8 cellular contexts compared by ENCODE assay signal in genomic region chr9:136842380-136842948, GRCh38. TPM values are rescaled to one million over a fixed set of nuclear protein-coding genes. Genes with fewer than 3 reads are reported as not detected.
DNase-seq lines count a peak whose midpoint lies in the region; ATAC-seq and TF ChIP-seq lines count a peak whose summit lies in the region.
"Not testable (repeated sequence)": the region's sequence is repeated elsewhere in the genome, so short reads cannot be mapped to it uniquely, and the experiment has no call there.

Gene AJM1, plus strand, starts transcription at chr9:136842478. Its CDS starts 1,937 bp downstream, at chr9:136844415.

- peak; percentile 96 for DNase-seq in 8988T
- peak; percentile 36 for DNase-seq in NCI-H2196 treated with DMSO at 0.1 percent for 48 hours (lab: John Stamatoyannopoulos, UW; ENCODE audit: unreplicated experiment)
- DNase-seq in sigmoid colon = peak; percentile 87

- ATAC-seq in GM18520 (IDR thresholded peaks at IDR 0.05; ENCODE audit: unreplicated experiment) (peak; percentile 43), HG03097 (IDR thresholded peaks at IDR 0.05; ENCODE audit: low FRiP score, unreplicated experiment) (peak; percentile 49)

- not testable (repeated sequence) for H3K27me3 Mint-ChIP-seq in brain

- H3K9ac ChIP-seq in iPS-15b (ENCODE audit: low read depth, low read length) = not testable (repeated sequence)

- H3K9me3 ChIP-seq in iPS-15b (ENCODE audit: control insufficient read depth, insufficient read depth, low read length); sigmoid colon: not testable (repeated sequence)

- not testable (repeated sequence) for TF ChIP-seq EP300 in sigmoid colon (IDR thresholded peaks at IDR 0.05)

- not testable (repeated sequence) for TF ChIP-seq POLR2A in sigmoid colon (IDR thresholded peaks at IDR 0.05)

- peak within 1 kb of the TSS; percentile 82 to 90 (median 84) for H3K4me3 Mint-ChIP-seq in brain

- H3K36me3 ChIP-seq in iPS-15b (ENCODE audit: control insufficient read depth, insufficient read depth, low read length) = peaks cover 19% of the 10 kb centered on the region
- H3K36me3 ChIP-seq in sigmoid colon = peaks cover 0 to 29% (median 15%) of the 10 kb centered on the region in 4 donors

- not testable (repeated sequence) for H3K36me3 Mint-ChIP-seq in brain

- H3K27ac Mint-ChIP-seq in brain = peak within 1 kb of the TSS; percentile 71 to 96 (median 93)

- H3K27ac ChIP-seq in VCaP (peak within 1 kb of the TSS; percentile 66), sigmoid colon (peak within 1 kb of the TSS in 2 of 4 donors; percentile 43 to 55)

- H3K4me1 Mint-ChIP-seq in brain = peaks cover 37% of the 10 kb centered on the region

- H3K4me3 ChIP-seq in iPS-15b (ENCODE audit: low read depth, low read length) = peak within 1 kb of the TSS; percentile 30
- peak within 1 kb of the TSS; percentile 14 to 45 (median 38) for H3K4me3 ChIP-seq in sigmoid colon

- not testable (repeated sequence) for H3K9me3 Mint-ChIP-seq in brain

- not testable (repeated sequence) for H3K27me3 ChIP-seq in iPS-15b (ENCODE audit: control insufficient read depth, insufficient read depth, low read length)
- peaks cover 29 to 49% (median 42%) of the 10 kb centered on the region in 3 donors for H3K27me3 ChIP-seq in sigmoid colon

- 1% methylated on average over 23 to 27 of the region's 27 CpGs for WGBS in sigmoid colon, 2 donors

- TF ChIP-seq CTCF in VCaP (conservative IDR thresholded peaks at IDR 0.05) (peak; percentile 70), brain (conservative IDR thresholded peaks at IDR 0.05) (peak; percentile 82 to 89), sigmoid colon (IDR thresholded peaks at IDR 0.05) (peak; percentile 80 to 94 (median 84))

- not testable (repeated sequence) for H3K4me1 ChIP-seq in iPS-15b (ENCODE audit: control insufficient read depth, insufficient read depth, low read length)
- H3K4me1 ChIP-seq in sigmoid colon = peaks cover 0 to 65% (median 58%) of the 10 kb centered on the region in 4 donors

- intact Hi-C loops in sigmoid colon (cut with DNase I) = loop anchor here (2.0 to 10.0 kb wide), 2 partner anchors 102 to 192 kb away; partner anchors contain the start of genes C8G, FBXW5 and FUT7

RNA-seq across cellular contexts. Expression of gene AJM1, which starts in this region (rescaled TPM):
- polyA plus RNA-seq in brain (ENCODE audit: insufficient read depth, low read depth, low replicate concordance) (10.5 TPM), sigmoid colon (1 to 10 TPM in 2 of 3 donors, under 1 TPM in 1; 0.46 to 6.7 (median 1.8) TPM)
- total RNA-seq in sigmoid colon = 1 to 10 TPM in 3 of 4 donors, under 1 TPM in 1; 0.82 to 8.6 (median 5.2) TPM

Comparison
In these comparisons a context has a peak if more than half of its experiments do, and no peak if none do; other contexts are left out.
1. DNase-seq: peak in every context shown above with its lines; median percentile 96 in 8988T; 87 in sigmoid colon; 36 in NCI-H2196 treated with DMSO at 0.1 percent for 48 hours.